In genomic region chr2:161990741-161991140, GRCh38 we compare ENCODE assay signal across 12 cellular contexts.
DNase-seq lines count a peak whose midpoint lies in the region; ATAC-seq and TF ChIP-seq lines count a peak whose summit lies in the region.
"Had no signal": no experiment of that assay in that cellular context is flagged by ENCODE, and none has a peak within 500 bp of the region (broad histone marks: within the 10 kb centered on the region; RNA-seq: fewer than 3 reads in every experiment).

No MANE protein-coding gene starts in this region.

- peak; percentile 91 for DNase-seq in A172 (ENCODE audit: low spot score)
- peak; percentile 93 for DNase-seq in GM23248
- no peak for DNase-seq in T-cell
- DNase-seq in fibroblast of pulmonary artery (ENCODE audit: low read depth), result peak; percentile 94
- no peak for DNase-seq in NCI-H524 (lab: John Stamatoyannopoulos, UW)
- DNase-seq in NCI-H446 treated with DMSO at 0.1 percent for 48 hours (lab: John Stamatoyannopoulos, UW), result no peak
- no peak for DNase-seq in GF-D8 (lab: John Stamatoyannopoulos, UW)
- DNase-seq: CD8-positive, alpha-beta T cell; H7; heart left ventricle; NCI-H526 treated with DMSO at 0.1 percent for 48 hours had no signal

- POLR2A ChIA-PET in T-cell (lab: Charles Lee), result no interaction called here

- H2AFZ ChIP-seq in GM23248, result no peak overlapping the region

- H3F3A ChIP-seq in GM23248 (ENCODE audit: insufficient read depth), result 0 out of 2 replicates have a peak, but pooled peaks cover 7% of the 10 kb centered on the region

- H3K27me3 Mint-ChIP-seq in T-cell, result no peaks in the 10 kb centered on the region

- CTCF ChIA-PET in T-cell (lab: Charles Lee), result no interaction called here

- no peaks in the 10 kb centered on the region for H3K9me2 ChIP-seq in GM23248 (ENCODE audit: insufficient read depth)

- 96 to 100% methylated on average over 1 of the region's 1 CpG for WGBS in GM23248 (ENCODE audit: low coverage in 1 of 2, low lambda C conversion rate in 2 of 2, missing lambda C conversion rate in 2 of 2), 2 experiments

- peak overlapping the region; percentile 22 for H3K4me2 ChIP-seq in GM23248 (ENCODE audit: unreplicated experiment)

- H3K79me2 ChIP-seq in GM23248 (ENCODE audit: insufficient read depth), result no peaks in the 10 kb centered on the region

- peaks cover 0 to 3% (median 0%) of the 10 kb centered on the region in 3 donors for H3K9me3 Mint-ChIP-seq in T-cell
- H3K9me3 Mint-ChIP-seq: CD8-positive, alpha-beta T cell had no signal

- peaks cover 48 to 55% (median 52%) of the 10 kb centered on the region in 3 donors for H3K4me1 Mint-ChIP-seq in T-cell

- H3K9ac ChIP-seq in GM23248, result no peak overlapping the region

- H4K20me1 ChIP-seq in GM23248 (ENCODE audit: insufficient read depth), result no peaks in the 10 kb centered on the region

- no peaks in the 10 kb centered on the region for H3K27me3 ChIP-seq in GM23248 (replicated peaks; ENCODE audit: insufficient read depth)
- H3K27me3 ChIP-seq: heart left ventricle had no signal

- H3K27ac ChIP-seq in GM23248, result no peak overlapping the region
- H3K27ac ChIP-seq: heart left ventricle had no signal

- H3K4me1 ChIP-seq in GM23248 (ENCODE audit: insufficient read depth), result peaks cover 17% of the 10 kb centered on the region

- H3K9me3 ChIP-seq in GM23248 (ENCODE audit: low read depth), result no peaks in the 10 kb centered on the region
- H3K9me3 ChIP-seq: heart left ventricle had no signal

- H3K4me3 Mint-ChIP-seq in T-cell, result no peak overlapping the region
- H3K4me3 Mint-ChIP-seq: CD8-positive, alpha-beta T cell had no signal

- no peak for TF ChIP-seq CTCF in fibroblast of pulmonary artery (IDR thresholded peaks at IDR 0.05; ENCODE audit: low read length, missing control alignments)

- no peaks in the 10 kb centered on the region for H3K36me3 ChIP-seq in GM23248 (ENCODE audit: low read depth)

- peak overlapping the region; percentile 41 to 59 for H3K27ac Mint-ChIP-seq in T-cell
- H3K27ac Mint-ChIP-seq: CD8-positive, alpha-beta T cell had no signal

- no peak overlapping the region for H3K4me3 ChIP-seq in GM23248
- H3K4me3 ChIP-seq in fibroblast of pulmonary artery (replicated peaks; ENCODE audit: low read depth, low read length), result no peak overlapping the region
- H3K4me3 ChIP-seq: heart left ventricle had no signal

- in situ Hi-C loops in GM23248 (cut with MboI), result no loop called here

- H3K36me3 Mint-ChIP-seq in T-cell, result peaks cover 16% of the 10 kb centered on the region
- H3K36me3 Mint-ChIP-seq: CD8-positive, alpha-beta T cell had no signal

- no peak for ATAC-seq in T-cell (replicated peaks in 1 of 4)
- no peak for ATAC-seq in GM21528 (IDR thresholded peaks at IDR 0.05; ENCODE audit: low FRiP score, unreplicated experiment)
- ATAC-seq: CD8-positive, alpha-beta T cell; heart left ventricle had no signal

Comparison
In these comparisons a context has a peak if more than half of its experiments do, and no peak if none do; other contexts are left out.
1. DNase-seq: peak in A172 (single experiment), GM23248 (single experiment) and fibroblast of pulmonary artery (single experiment); none in T-cell (0 of 34), NCI-H524 (0 of 2), NCI-H446 treated with DMSO at 0.1 percent for 48 hours (single experiment) and GF-D8 (single experiment).